8 cellular contexts compared by ENCODE assay signal in genomic region chr19:9673912-9674668, GRCh38. TPM values are rescaled to one million over a fixed set of nuclear protein-coding genes. Genes with fewer than 3 reads are reported as not detected.
A peak's percentile ranks its signal among the peaks of the same experiment; 100 is the strongest.
DNase-seq lines count a peak whose midpoint lies in the region; ATAC-seq, FAIRE-seq and TF ChIP-seq lines count a peak whose summit lies in the region.

No MANE protein-coding gene starts in this region.

- H3K4me1 Mint-ChIP-seq in WTC11 (peaks cover 15% of the 10 kb centered on the region; the same call in 1 of the 2 replicates), neural crest cell (peaks cover 9% of the 10 kb centered on the region)

- no peaks in the 10 kb centered on the region; the same call in none of the 2 replicates for H3K27me3 Mint-ChIP-seq in WTC11 (ENCODE audit: low read depth)
- no peaks in the 10 kb centered on the region for H3K27me3 Mint-ChIP-seq in neural crest cell (ENCODE audit: low read depth)

- intact Hi-C loops in vagina (cut with DNase I), result no loop called here

- no peak overlapping the region for H2BK120ac ChIP-seq in H1 (replicated peaks; ENCODE audit: low read depth, low read length)

- no peak overlapping the region for H2AFZ ChIP-seq in H1 (ENCODE audit: low read length)

- H3K27me3 ChIP-seq in H1 (replicated peaks in 1 of 4; ENCODE audit: control insufficient read depth in 3 of 4, extremely low read depth in 1 of 4, insufficient read depth in 3 of 4, low read length in 3 of 4), result no peaks in the 10 kb centered on the region
- no peaks in the 10 kb centered on the region for H3K27me3 ChIP-seq in vagina

- no peak overlapping the region for H2BK5ac ChIP-seq in H1 (ENCODE audit: low read depth, low read length)

- no peak overlapping the region for H4K91ac ChIP-seq in H1 (replicated peaks; ENCODE audit: insufficient read length, low read length)

- H2BK15ac ChIP-seq in H1 (ENCODE audit: low read length), result no peak overlapping the region

- H3K23me2 ChIP-seq in H1 (ENCODE audit: low read depth, low read length), result no peaks in the 10 kb centered on the region

- TF ChIP-seq POLR2A in H1 (IDR thresholded peaks at IDR 0.05; ENCODE audit: control extremely low read depth in 1 of 2, low read depth in 2 of 2, low read length in 2 of 2) (no peak), vagina (IDR thresholded peaks at IDR 0.05) (no peak)

- H3K14ac ChIP-seq in H1 (ENCODE audit: insufficient read length), result no peak overlapping the region

- H3K4me2 ChIP-seq in H1 (ENCODE audit: insufficient read depth in 1 of 2, low read depth in 2 of 2, low read length in 2 of 2), result 0 out of 4 replicates have a peak overlapping the region, but pooled peaks of 1 of the 2 experiments have one; percentile 29

- H3K36me3 Mint-ChIP-seq in WTC11, result peaks cover 48% of the 10 kb centered on the region
- peaks cover 34% of the 10 kb centered on the region for H3K36me3 Mint-ChIP-seq in neural crest cell (ENCODE audit: low read depth)

- H3K27ac ChIP-seq in H1 (ENCODE audit: low read depth, low read length) (no peak overlapping the region), vagina (peak overlapping the region; percentile 90)

- TF ChIP-seq RAD21 in H1 (IDR thresholded peaks at IDR 0.05 in 1 of 2, conservative IDR thresholded peaks at IDR 0.05 in 1 of 2; ENCODE audit: low read depth in 2 of 2, low read length in 2 of 2), result no peak

- no peak for FAIRE-seq in H1 (lab: Jason Lieb, UNC)

- CTCF ChIA-PET in WTC11 (lab: Charles Lee), result no interaction called here
- CTCF ChIA-PET in H1 (lab: Charles Lee; ENCODE audit: partially characterized antibody), result no interaction called here

- no peaks in the 10 kb centered on the region for H4K20me1 ChIP-seq in H1 (replicated peaks in 1 of 2; ENCODE audit: control insufficient read depth in 1 of 2, insufficient read depth in 2 of 2, low read length in 2 of 2)

- no peak overlapping the region for H3K23ac ChIP-seq in H1 (ENCODE audit: insufficient read length)

- H3K4me3 ChIP-seq in H1 (ENCODE audit: extremely low read depth in 1 of 4, insufficient read depth in 2 of 4, low read depth in 3 of 4, low read length in 4 of 4) (peak overlapping the region in 1 of 4 experiments; percentile 72; a peak in 2 of 8 replicates), vagina (peak overlapping the region; percentile 70 to 72)

- POLR2A ChIA-PET in WTC11 (lab: Charles Lee), result no interaction called here
- POLR2A ChIA-PET in H1 (lab: Charles Lee; ENCODE audit: partially characterized antibody), result no interaction called here

- no peak overlapping the region for H3K56ac ChIP-seq in H1 (replicated peaks; ENCODE audit: insufficient read length, low read depth, low read length)

- H3K4me1 ChIP-seq in H1 (replicated peaks in 1 of 4; ENCODE audit: control insufficient read depth in 3 of 4, insufficient read depth in 4 of 4, low read length in 3 of 4) (no peaks in the 10 kb centered on the region), vagina (peaks cover 9% of the 10 kb centered on the region)

- H4K5ac ChIP-seq in H1 (ENCODE audit: insufficient read length, low read depth, low read length), result peak overlapping the region; percentile 33

- no peak overlapping the region for H2AK5ac ChIP-seq in H1 (ENCODE audit: low read depth, low read length)

- peaks cover 0 to 16% of the 10 kb centered on the region in 2 experiments; a peak in 1 of 4 replicates for H3K9me3 ChIP-seq in H1 (ENCODE audit: insufficient read depth in 2 of 2, low read depth in 1 of 2, low read length in 1 of 2)
- peaks cover 12% of the 10 kb centered on the region for H3K9me3 ChIP-seq in vagina

- no peak overlapping the region for H3K4ac ChIP-seq in H1 (replicated peaks; ENCODE audit: insufficient read length, low read depth, low read length)

- H2BK12ac ChIP-seq in H1 (ENCODE audit: low read depth, low read length), result no peak overlapping the region

- H3K4me3 Mint-ChIP-seq in WTC11, result peak overlapping the region; percentile 79
- peak overlapping the region; percentile 98 for H3K4me3 Mint-ChIP-seq in neural crest cell

- peaks cover 40% of the 10 kb centered on the region for H3K9me3 Mint-ChIP-seq in WTC11
- H3K9me3 Mint-ChIP-seq in neural crest cell, result peaks cover 11% of the 10 kb centered on the region

- no peak overlapping the region for H2BK20ac ChIP-seq in H1 (ENCODE audit: low read length)

- H3K18ac ChIP-seq in H1 (ENCODE audit: extremely low read depth, low read length), result no peak overlapping the region; the same call in 1 of the 2 replicates

- WGBS in H1 (ENCODE audit: extremely low coverage in 1 of 2, insufficient coverage in 1 of 2, insufficient read length in 1 of 2, insufficient replicate concordance in 2 of 2, low coverage in 1 of 2, low lambda C conversion rate in 2 of 2, missing lambda C conversion rate in 1 of 2), 2 experiments, result 92% methylated on average over 14 of the region's 15 CpGs; no CpG with 5 or more reads in 1 of the 2 experiments

- H3K9ac ChIP-seq in H1 (replicated peaks in 1 of 4; ENCODE audit: extremely low read depth in 1 of 4, low read depth in 3 of 4, low read length in 3 of 4), result no peak overlapping the region; a peak in 1 of 7 replicates

- ATAC-seq in WTC11 (no peak), HG03460 (IDR thresholded peaks at IDR 0.05; ENCODE audit: unreplicated experiment) (no peak)

- H3K36me3 ChIP-seq in H1 (ENCODE audit: control insufficient read depth in 2 of 4, insufficient read depth in 4 of 4, low read length in 3 of 4) (peaks cover 0 to 4% (median 0%) of the 10 kb centered on the region in 4 experiments; a peak in 1 of 8 replicates), vagina (peaks cover 0 to 19% of the 10 kb centered on the region in 2 donors)

- no peaks in the 10 kb centered on the region; the same call in 1 of the 2 replicates for H3K79me1 ChIP-seq in H1 (ENCODE audit: low read depth, low read length)

- H3K27ac Mint-ChIP-seq in WTC11, result peak overlapping the region; percentile 99
- peak overlapping the region; percentile 100 for H3K27ac Mint-ChIP-seq in neural crest cell (ENCODE audit: unreplicated experiment)

- peak; percentile 31 for DNase-seq in activated naive CD4-positive, alpha-beta T cell treated with Interleukin-2 at 50 U/mL for 16 hours
- no peak for DNase-seq in activated naive CD4-positive, alpha-beta T cell (lab: John Stamatoyannopoulos, UW)
- DNase-seq in WTC11 (ENCODE audit: low spot score), result no peak
- no peak for DNase-seq in H1 (ENCODE audit: low read depth in 1 of 2, low spot score in 2 of 2)
- DNase-seq in neural crest cell (ENCODE audit: low read depth, low spot score), result no peak
- no peak for DNase-seq in vagina (ENCODE audit: extremely low spot score in 2 of 2)
- no peak for DNase-seq in HuH-7 (ENCODE audit: low spot score)

- no peak for TF ChIP-seq EP300 in H1 (IDR thresholded peaks at IDR 0.05; ENCODE audit: borderline replicate concordance in 1 of 2, low read depth in 2 of 2, low read length in 2 of 2)

- H3K79me2 ChIP-seq in H1 (ENCODE audit: control insufficient read depth in 1 of 2, insufficient read depth in 2 of 2, low read length in 2 of 2), result no peaks in the 10 kb centered on the region

- TF ChIP-seq CTCF in WTC11 (IDR thresholded peaks at IDR 0.05) (no peak), H1 (IDR thresholded peaks at IDR 0.05; ENCODE audit: control extremely low read depth in 1 of 3, insufficient read depth in 1 of 3, low read depth in 1 of 3, low read length in 3 of 3) (no peak), neural crest cell (conservative IDR thresholded peaks at IDR 0.05) (no peak), vagina (IDR thresholded peaks at IDR 0.05) (no peak)

- no peak overlapping the region for H4K8ac ChIP-seq in H1 (ENCODE audit: extremely low read depth, insufficient read depth, low read length)

TF ChIP-seq in WTC11, 78 proteins besides CTCF, POLR2A, EP300 and RAD21 (continues in another document):
- no peak for TF ChIP-seq ATF1 (CRISPR knock-in tag; IDR thresholded peaks at IDR 0.05)
- no peak for TF ChIP-seq NFE2L1 (CRISPR knock-in tag; IDR thresholded peaks at IDR 0.05)

TF ChIP-seq in H1, 55 proteins besides CTCF, POLR2A, EP300 and RAD21:
- no peak for TF ChIP-seq KDM5A (IDR thresholded peaks at IDR 0.05; ENCODE audit: low read length)

RNA-seq across cellular contexts. Expression of gene ZNF562, which starts 0.8 kb away (rescaled TPM):
- total RNA-seq in WTC11 (2021), result 18.4 to 24.6 TPM (median 23.1 TPM) in 3 replicates
- total RNA-seq in H1 (2021; fragmentation: NEBNext Ultra II Directional; extraction: Animal tissue kit (Norgen Biotek cat#: 25700)), result 2.5 and 2.6 TPM in 2 replicates
- polyA plus RNA-seq in H1 (2011; rRNA removed), result 0.12 and 0.20 TPM in 2 replicates
- 0.06 TPM for polyA plus RNA-seq in H1 (2011; cell fraction: cytosol; rRNA removed)
- polyA plus RNA-seq in H1 (2011; cell fraction: nucleus; rRNA removed), result 0.21 TPM
- polyA plus RNA-seq in H1 (2012, experiment 1 of 2), result 0.83 to 2.3 TPM (median 1.2 TPM) in 4 replicates
- 0.16 TPM for polyA plus RNA-seq in H1 (2012, experiment 2 of 2)
- 13.5 TPM for polyA plus RNA-seq in H1 (2013, experiment 1 of 2)
- polyA plus RNA-seq in H1 (2013, experiment 2 of 2), result 12.4 TPM
- 0.13 and 0.44 TPM in 2 replicates for polyA minus RNA-seq in H1 (2011; rRNA and poly(A)+ RNA removed)
- not detected for polyA minus RNA-seq in H1 (2011; cell fraction: cytosol; rRNA and poly(A)+ RNA removed)
- polyA minus RNA-seq in H1 (2011; cell fraction: nucleus; rRNA and poly(A)+ RNA removed), result 0.10 TPM
- 23.3 and 25.8 TPM in 2 replicates for total RNA-seq in neural crest cell
- 36.3 TPM for total RNA-seq in vagina

RNA-seq across cellular contexts. Expression of gene ZNF561, which starts 53.1 kb away (rescaled TPM):
- total RNA-seq in WTC11 (2021), result 39.2 to 67.9 TPM (median 40.7 TPM) in 3 replicates
- total RNA-seq in H1 (2021; fragmentation: NEBNext Ultra II Directional; extraction: Animal tissue kit (Norgen Biotek cat#: 25700)), result 57.6 and 64.7 TPM in 2 replicates
- polyA plus RNA-seq in H1 (2011; rRNA removed), result 25.0 and 28.6 TPM in 2 replicates
- 37.0 TPM for polyA plus RNA-seq in H1 (2011; cell fraction: cytosol; rRNA removed)
- 29.6 TPM for polyA plus RNA-seq in H1 (2011; cell fraction: nucleus; rRNA removed)
- polyA plus RNA-seq in H1 (2012, experiment 1 of 2), result 38.8 to 77.6 TPM (median 54.1 TPM) in 4 replicates
- 20.3 TPM for polyA plus RNA-seq in H1 (2012, experiment 2 of 2)
- 34.7 TPM for polyA plus RNA-seq in H1 (2013, experiment 1 of 2)
- 31.5 TPM for polyA plus RNA-seq in H1 (2013, experiment 2 of 2)
- polyA minus RNA-seq in H1 (2011; rRNA and poly(A)+ RNA removed), result 122 and 128 TPM in 2 replicates
- polyA minus RNA-seq in H1 (2011; cell fraction: cytosol; rRNA and poly(A)+ RNA removed), result 50.1 TPM
- polyA minus RNA-seq in H1 (2011; cell fraction: nucleus; rRNA and poly(A)+ RNA removed), result 118 TPM
- total RNA-seq in neural crest cell, result 57.7 and 63.9 TPM in 2 replicates
- 29.2 TPM for total RNA-seq in vagina
